2 cellular contexts compared by ENCODE assay signal in genomic region chr7:116539879-116540278, GRCh38.
TF ChIP-seq lines count a peak whose summit lies in the region.

No MANE protein-coding gene starts in this region.

TF ChIP-seq in A549, 52 proteins besides CTCF, POLR2A, EP300 and RAD21:
- TF ChIP-seq POLR2AphosphoS2 (conservative IDR thresholded peaks at IDR 0.05; ENCODE audit: low read length) (0 out of 2 replicates have a peak, but pooled peaks have one; percentile 65), ZSCAN20 (CRISPR knock-in tag; IDR thresholded peaks at IDR 0.05) (no peak), RNF2 (IDR thresholded peaks at IDR 0.05; ENCODE audit: borderline replicate concordance, low read depth) (no peak), MYC (IDR thresholded peaks at IDR 0.05; ENCODE audit: borderline replicate concordance, low read length) (no peak)

TF ChIP-seq in IMR-90, 13 proteins besides CTCF, POLR2A, EP300 and RAD21 (continued from another document):
- TF ChIP-seq ELK1 (IDR thresholded peaks at IDR 0.05; ENCODE audit: borderline replicate concordance, low read depth, low read length): no peak
- no peak for TF ChIP-seq SMC3 (IDR thresholded peaks at IDR 0.05; ENCODE audit: low read depth, low read length)
- no peak for TF ChIP-seq NFE2L2 (IDR thresholded peaks at IDR 0.05; ENCODE audit: low read depth, low read length)
- no peak for TF ChIP-seq RFX5 (IDR thresholded peaks at IDR 0.05; ENCODE audit: low read depth, low read length)
- no peak for TF ChIP-seq MXI1 (IDR thresholded peaks at IDR 0.05; ENCODE audit: borderline replicate concordance, low read depth, low read length)
